ENCODE assay signal across 12 cellular contexts in the genomic region with DNA sequence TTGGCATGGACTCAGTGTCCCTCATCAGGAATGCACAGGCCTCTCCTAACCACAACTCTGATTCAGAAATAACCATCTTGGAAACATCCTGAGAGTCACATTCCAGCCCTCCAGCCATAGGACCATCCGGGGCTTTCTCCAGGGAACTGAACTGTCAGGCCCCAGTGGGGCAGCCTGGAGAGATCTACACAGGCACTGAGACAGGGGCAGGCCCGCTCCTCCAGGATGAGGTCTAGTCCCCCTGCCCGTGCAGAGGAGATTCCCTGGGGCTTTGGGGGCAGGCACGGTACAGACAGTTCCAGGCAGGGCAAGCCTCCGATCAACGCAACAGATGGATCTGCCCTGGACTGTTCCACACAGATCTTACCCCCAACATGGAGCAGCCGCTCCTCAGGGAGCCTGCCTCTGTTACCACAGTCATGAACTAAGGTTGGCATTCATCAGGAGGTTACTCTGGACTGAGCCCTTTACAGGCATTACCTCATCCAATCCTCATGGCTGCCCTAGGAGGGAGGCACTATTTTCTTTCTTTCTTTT. TPM values are rescaled to one million over a fixed set of nuclear protein-coding genes. Genes with fewer than 3 reads are reported as not detected.
DNase-seq lines count a peak whose midpoint lies in the region; ATAC-seq and TF ChIP-seq lines count a peak whose summit lies in the region.
"Had no signal": no experiment of that assay in that cellular context is flagged by ENCODE, and none has a peak within 500 bp of the region (broad histone marks: within the 10 kb centered on the region; RNA-seq: fewer than 3 reads in every experiment).

No MANE protein-coding gene starts in this region.

- no peaks in the 10 kb centered on the region for H3K9me3 ChIP-seq in thyroid gland
- H3K9me3 ChIP-seq: ascending aorta had no signal

- no peaks in the 10 kb centered on the region for H3K36me3 ChIP-seq in thyroid gland
- H3K36me3 ChIP-seq: ascending aorta, neural progenitor cell had no signal

- H3K27me3 ChIP-seq in thyroid gland, result no peaks in the 10 kb centered on the region
- H3K27me3 ChIP-seq: ascending aorta had no signal

- TF ChIP-seq POLR2A in thyroid gland (IDR thresholded peaks at IDR 0.05), result no peak

- ATAC-seq in left ventricle myocardium superior (peak; percentile 15), GM18873 (IDR thresholded peaks at IDR 0.05; ENCODE audit: low FRiP score, unreplicated experiment) (no peak)

- H3K4me1 ChIP-seq in thyroid gland, result peaks cover 41 to 67% of the 10 kb centered on the region in 2 donors

- WGBS in thyroid gland, 2 donors, result 70 to 90% methylated on average over 3 to 6 of the region's 7 CpGs

- H3K4me3 ChIP-seq in HFF-Myc (replicated peaks; ENCODE audit: low read depth, low read length) (no peak overlapping the region), thyroid gland (replicated peaks in 1 of 3) (no peak overlapping the region)
- H3K4me3 ChIP-seq: ascending aorta, neural progenitor cell had no signal

- in situ Hi-C loops in GM13977 (cut with MboI; ENCODE audit: low pct_unique_long_range_greater_than_20kb, low sequenced_read_pairs, unreplicated experiment), result no loop called here

- DNase-seq in HFF-Myc (ENCODE audit: extremely low read depth, low read depth) (peak; percentile 20), astrocyte of the hippocampus (ENCODE audit: low read depth, low spot score) (peak; percentile 77), left ventricle myocardium superior (no peak), thyroid gland (no peak), GM13977 (ENCODE audit: low spot score) (no peak), iPS-NIHi7 (ENCODE audit: extremely low spot score) (no peak)
- DNase-seq: activated T-cell treated with anti-CD3 and anti-CD28 coated beads, Interleukin-2, amount 50 U/mL, for 24 hours; MV-4-11; NCI-H446 treated with DMSO at 0.1 percent for 48 hours had no signal

- intact Hi-C loops in left ventricle myocardium superior (cut with micrococcal nuclease), result no loop called here
- intact Hi-C loops in thyroid gland (cut with DNase I), result no loop called here

- no peak for TF ChIP-seq CTCF in HFF-Myc (IDR thresholded peaks at IDR 0.05; ENCODE audit: low read depth, low read length, missing control alignments)
- TF ChIP-seq CTCF in thyroid gland (IDR thresholded peaks at IDR 0.05), result no peak
- TF ChIP-seq CTCF in GM13977 (IDR thresholded peaks at IDR 0.05; ENCODE audit: extremely low read depth, insufficient read depth, missing control alignments), result no peak

- peak overlapping the region in 2 of 3 donors; percentile 36 for H3K27ac ChIP-seq in thyroid gland
- H3K27ac ChIP-seq: neural progenitor cell had no signal

RNA-seq across cellular contexts. Expression of a gene that starts 12.0 kb away (rescaled TPM):
- 2.8 TPM for total RNA-seq in left ventricle myocardium superior
- 1 to 10 TPM; 4.8 to 8.3 (median 5.6) TPM for total RNA-seq in thyroid gland

RNA-seq across cellular contexts. Expression of a gene that starts 59.6 kb away (rescaled TPM):
- total RNA-seq in left ventricle myocardium superior, result 19.9 TPM
- 10 to 100 TPM; 73.1 to 91.2 (median 80.7) TPM for total RNA-seq in thyroid gland

Comparison
In these comparisons a context has a peak if more than half of its experiments do, and no peak if none do; other contexts are left out.
1. DNase-seq: peak in HFF-Myc (single experiment) and astrocyte of the hippocampus (single experiment); none in left ventricle myocardium superior (single experiment), thyroid gland (0 of 2), GM13977 (single experiment) and iPS-NIHi7 (single experiment).